2 cellular contexts compared by ENCODE assay signal in genomic region chr17:19040350-19040749, GRCh38. TPM values are rescaled to one million over a fixed set of nuclear protein-coding genes. Genes with fewer than 3 reads are reported as not detected.
"Had no signal": no experiment of that assay in that cellular context is flagged by ENCODE, and none has a peak within 500 bp of the region (broad histone marks: within the 10 kb centered on the region; RNA-seq: fewer than 3 reads in every experiment).

No MANE protein-coding gene starts in this region.

RNA-seq across cellular contexts. Expression of gene GRAP, which starts 6.4 kb away (rescaled TPM):
- total RNA-seq: PC-3 had no signal
- polyA plus RNA-seq: cardiac muscle cell had no signal
